Comparison of ENCODE assay signal across 26 cellular contexts in genomic region chr1:72780212-72780611, GRCh38.
"Had no signal": no experiment of that assay in that cellular context is flagged by ENCODE, and none has a peak within 500 bp of the region (broad histone marks: within the 10 kb centered on the region; RNA-seq: fewer than 3 reads in every experiment).

No MANE protein-coding gene starts in this region.

- DNase-seq: naive thymus-derived CD4-positive, alpha-beta T cell; natural killer cell; nucleus accumbens; ovary; posterior cingulate gyrus; psoas muscle; right cardiac atrium; right lobe of liver; sigmoid colon; small intestine; stimulated activated CD4-positive, alpha-beta T cell treated with anti-CD3 and anti-CD28 coated beads, Interleukin-15, amount 100 ng/mL, for 24 hours; stimulated activated CD4-positive, alpha-beta T cell treated with anti-CD3 and anti-CD28 coated beads, Interleukin-2, amount 100 ng/mL, for 24 hours; stimulated activated CD4-positive, alpha-beta T cell treated with anti-CD3 and anti-CD28 coated beads, Interleukin-2, amount 100 ng/mL, for 48 hours; stimulated activated CD4-positive, alpha-beta T cell treated with anti-CD3 and anti-CD28 coated beads, Interleukin-4, amount 100 ng/mL, for 24 hours; stimulated activated naive B cell treated with anti-CD40 and anti-IgM and Interleukin-4, amounts not matched to agents 10 μg/mL and 1 μg/mL and 100 μg/mL, for 72 hours; stimulated activated naive CD4-positive, alpha-beta T cell treated with Interleukin-2 at 50 U/mL for 16 hours; stomach; thyroid gland; trophoblast cell; upper lobe of left lung had no signal

- H3K9me3 ChIP-seq: neutrophil, ovary, psoas muscle, right lobe of liver, sigmoid colon, stomach, thyroid gland, tibial nerve, upper lobe of left lung had no signal

- H2AFZ ChIP-seq: neural progenitor cell, parathyroid adenoma had no signal

- H3K4me3 ChIP-seq: neural progenitor cell, ovary, psoas muscle, right lobe of liver, sigmoid colon, stomach, thoracic aorta, thyroid gland, tibial nerve, upper lobe of left lung had no signal

- H3K27ac ChIP-seq: neural progenitor cell, neutrophil, ovary, parathyroid adenoma, psoas muscle, right lobe of liver, sigmoid colon, stomach, thoracic aorta, thyroid gland, tibial nerve, upper lobe of left lung had no signal

- H3K4me2 ChIP-seq: neural progenitor cell had no signal

- H3K27me3 ChIP-seq: neural progenitor cell, neutrophil, ovary, right lobe of liver, sigmoid colon, stomach, thyroid gland, tibial nerve, upper lobe of left lung had no signal

- H3K4me1 ChIP-seq: neural progenitor cell, parathyroid adenoma, psoas muscle, right lobe of liver, thyroid gland, tibial nerve, upper lobe of left lung had no signal

- H3K79me2 ChIP-seq: parathyroid adenoma had no signal

- H3K36me3 ChIP-seq: neural progenitor cell, neutrophil, ovary, right lobe of liver, sigmoid colon, stomach, thoracic aorta, thyroid gland, tibial nerve, upper lobe of left lung had no signal

- ATAC-seq: naive thymus-derived CD4-positive, alpha-beta T cell; natural killer cell; psoas muscle; right cardiac atrium; right lobe of liver; stimulated activated effector memory CD8-positive, alpha-beta T cell treated with anti-CD3 and anti-CD28 coated beads, Interleukin-12 subunit alpha, Interleukin-12 subunit beta, amount 100 ng/mL, for 72 hours; stimulated activated naive B cell treated with anti-CD40 and anti-IgM and Interleukin-4, amounts not matched to agents 10 μg/mL and 1 μg/mL and 100 μg/mL, for 72 hours had no signal
